Comparison of ENCODE assay signal across 35 cellular contexts in the genomic region with DNA sequence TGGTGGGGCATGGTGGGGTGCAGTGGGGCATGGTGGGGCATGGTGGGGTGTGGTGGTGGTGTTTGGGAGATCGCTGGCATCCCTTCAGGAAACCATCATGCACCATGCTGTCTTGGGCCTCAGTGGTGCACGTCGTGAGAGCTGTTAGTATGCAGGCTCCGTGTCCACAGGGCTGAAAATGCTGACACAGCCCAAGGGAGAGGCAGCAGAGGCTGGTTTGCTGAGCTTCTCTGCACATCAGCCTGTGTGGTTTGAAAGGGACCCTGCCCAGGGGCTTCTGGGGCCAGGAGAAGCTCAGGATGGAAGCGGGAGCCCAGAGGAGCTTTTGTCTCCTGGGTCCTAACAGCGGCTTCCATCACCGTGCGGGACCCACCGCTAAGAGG. TPM values are rescaled to one million over a fixed set of nuclear protein-coding genes. Genes with fewer than 3 reads are reported as not detected.
"Had no signal": no experiment of that assay in that cellular context is flagged by ENCODE, and none has a peak within 500 bp of the region (broad histone marks: within the 10 kb centered on the region; RNA-seq: fewer than 3 reads in every experiment).

No MANE protein-coding gene starts in this region.

- ATAC-seq: naive thymus-derived CD4-positive, alpha-beta T cell; natural killer cell; right cardiac atrium; sciatic nerve; stimulated activated memory B cell treated with anti-CD40 and anti-IgM and Interleukin-4, amounts not matched to agents 10 μg/mL and 1 μg/mL and 100 μg/mL, for 72 hours; stimulated activated naive CD8-positive, alpha-beta T cell treated with anti-CD3 and anti-CD28 coated beads, Interleukin-15, Interleukin-2, amounts not matched to agents 100 U/mL and 50 U/mL, for 24 hours had no signal

- DNase-seq: naive thymus-derived CD4-positive, alpha-beta T cell; natural killer cell; occipital lobe; ovary; posterior cingulate gyrus; psoas muscle; spleen; stimulated activated CD4-positive, alpha-beta T cell treated with anti-CD3 and anti-CD28 coated beads, Interleukin-12 subunit alpha, Interleukin-12 subunit beta, amount 100 ng/mL, for 4 hours; stimulated activated CD4-positive, alpha-beta T cell treated with anti-CD3 and anti-CD28 coated beads, Interleukin-1b, Interleukin-23, amount 100 ng/mL, for 48 hours; stimulated activated CD4-positive, alpha-beta T cell treated with anti-CD3 and anti-CD28 coated beads, Interleukin-4, amount 100 ng/mL, for 1 hour; stimulated activated CD4-positive, alpha-beta T cell treated with anti-CD3 and anti-CD28 coated beads, Interleukin-4, amount 100 ng/mL, for 4 hours; stimulated activated CD8-positive, alpha-beta memory T cell treated with anti-CD3 and anti-CD28 coated beads, Interleukin-4, amount 100 ng/mL, for 48 hours; stimulated activated naive CD4-positive, alpha-beta T cell; stimulated activated naive CD8-positive, alpha-beta T cell treated with anti-CD3 and anti-CD28 coated beads, Interleukin-15, amount 100 ng/mL, for 72 hours; stimulated activated naive CD8-positive, alpha-beta T cell treated with anti-CD3 and anti-CD28 coated beads, Interleukin-15, Interleukin-2, amounts not matched to agents 100 U/mL and 50 U/mL, for 24 hours; substantia nigra; testis; trophoblast cell had no signal

- H3K9me3 ChIP-seq: ovary, psoas muscle, spleen, suprapubic skin, testis, tibial nerve, upper lobe of left lung, vagina had no signal

- H3K27ac ChIP-seq: neural progenitor cell, ovary, parathyroid adenoma, psoas muscle, skin epidermis, spleen, suprapubic skin, testis, tibial nerve, upper lobe of left lung, vagina had no signal

- FAIRE-seq: urothelium cell line had no signal

- H3K36me3 ChIP-seq: neural progenitor cell, ovary, spleen, suprapubic skin, tibial nerve, upper lobe of left lung, vagina had no signal

- H3K4me1 ChIP-seq: neural progenitor cell, parathyroid adenoma, psoas muscle, spleen, suprapubic skin, testis, tibial nerve, upper lobe of left lung, vagina had no signal

- H3K4me2 ChIP-seq: neural progenitor cell, smooth muscle cell had no signal

- H3K27me3 ChIP-seq: neural progenitor cell, ovary, suprapubic skin, testis, tibial nerve, upper lobe of left lung, vagina had no signal

- H3K4me3 ChIP-seq: neural progenitor cell, ovary, psoas muscle, skin epidermis, smooth muscle cell, spleen, suprapubic skin, testis, tibial nerve, upper lobe of left lung, vagina had no signal

RNA-seq across cellular contexts. Expression of a gene that starts 30.2 kb away (rescaled TPM):
- total RNA-seq: naive thymus-derived CD4-positive, alpha-beta T cell; natural killer cell; occipital lobe; osteoblast; progenitor cell of endocrine pancreas; renal cortical epithelial cell; right cardiac atrium; smooth muscle cell; ureter had no signal
- polyA plus RNA-seq: naive thymus-derived CD4-positive, alpha-beta T cell; neural cell; smooth muscle cell had no signal
